Comparison of ENCODE assay signal across 33 cellular contexts in genomic region chr12:113448874-113449273, GRCh38. TPM values are rescaled to one million over a fixed set of nuclear protein-coding genes. Genes with fewer than 3 reads are reported as not detected.
"Had no signal": no experiment of that assay in that cellular context is flagged by ENCODE, and none has a peak within 500 bp of the region (broad histone marks: within the 10 kb centered on the region; RNA-seq: fewer than 3 reads in every experiment).

No MANE protein-coding gene starts in this region.

- H3K79me2 ChIP-seq: parathyroid adenoma had no signal

- H3K9me3 ChIP-seq: left lung, lower lobe of right lung, neutrophil, prostate gland, uterus had no signal

- H3K4me3 ChIP-seq: left lung, lower lobe of right lung, neural progenitor cell, prostate gland, spleen, tibial nerve, uterus had no signal

- H3K27ac Mint-ChIP-seq: naive thymus-derived CD8-positive, alpha-beta T cell; nephron; neural progenitor cell; stimulated activated memory B cell treated with anti-CD40 and anti-IgM and Interleukin-4, amounts not matched to agents 10 μg/mL and 1 μg/mL and 100 μg/mL, for 72 hours; stimulated activated naive CD8-positive, alpha-beta T cell treated with anti-CD3 and anti-CD28 coated beads, Interleukin-15, amount 100 ng/mL, for 72 hours; type B pancreatic cell had no signal

- H3K36me3 Mint-ChIP-seq: neural progenitor cell; stimulated activated memory B cell treated with anti-CD40 and anti-IgM and Interleukin-4, amounts not matched to agents 10 μg/mL and 1 μg/mL and 100 μg/mL, for 72 hours; type B pancreatic cell had no signal

- H3K4me3 Mint-ChIP-seq: naive thymus-derived CD8-positive, alpha-beta T cell; nephron; neural progenitor cell; stimulated activated memory B cell treated with anti-CD40 and anti-IgM and Interleukin-4, amounts not matched to agents 10 μg/mL and 1 μg/mL and 100 μg/mL, for 72 hours; stimulated activated naive CD8-positive, alpha-beta T cell treated with anti-CD3 and anti-CD28 coated beads, Interleukin-15, amount 100 ng/mL, for 72 hours; type B pancreatic cell had no signal

- H3K9ac ChIP-seq: neural progenitor cell, parathyroid adenoma had no signal

- H3K4me1 ChIP-seq: left lung, lower lobe of right lung, neural progenitor cell, parathyroid adenoma, prostate gland, spleen, tibial nerve, uterus had no signal

- H3K27ac ChIP-seq: left lung, lower lobe of right lung, neural progenitor cell, neutrophil, parathyroid adenoma, prostate gland, spleen, tibial nerve, uterus had no signal

- H3K4me2 ChIP-seq: neural progenitor cell had no signal

- FAIRE-seq: keratinocyte, small intestine had no signal

- DNase-seq: hippocampal formation; kidney glomerular epithelial cell; left cardiac atrium; left lung; lower lobe of right lung; mammary epithelial cell; mesenchymal stem cell; naive thymus-derived CD8-positive, alpha-beta T cell; occipital lobe; retina; right cardiac atrium; small intestine; spleen; stimulated activated CD4-positive, alpha-beta T cell treated with anti-CD3 and anti-CD28 coated beads, Interleukin-4, amount 100 ng/mL, for 24 hours; stimulated activated naive CD4-positive, alpha-beta T cell treated with Interleukin-2 at 50 U/mL for 16 hours; stimulated activated naive CD8-positive, alpha-beta T cell treated with anti-CD3 and anti-CD28 coated beads, Interleukin-15, amount 100 ng/mL, for 72 hours; substantia nigra; uterus had no signal

- H3K36me3 ChIP-seq: left lung, lower lobe of right lung, neural progenitor cell, neutrophil, prostate gland, spleen, tibial nerve, uterus had no signal

- H3K4me1 Mint-ChIP-seq: nephron; neural progenitor cell; stimulated activated memory B cell treated with anti-CD40 and anti-IgM and Interleukin-4, amounts not matched to agents 10 μg/mL and 1 μg/mL and 100 μg/mL, for 72 hours; stimulated activated naive CD8-positive, alpha-beta T cell treated with anti-CD3 and anti-CD28 coated beads, Interleukin-15, amount 100 ng/mL, for 72 hours had no signal

- H2AFZ ChIP-seq: neural progenitor cell, parathyroid adenoma had no signal

- H3K9me3 Mint-ChIP-seq: type B pancreatic cell had no signal

- ATAC-seq: left cardiac atrium; left lung; lower lobe of right lung; naive thymus-derived CD8-positive, alpha-beta T cell; right cardiac atrium; sciatic nerve; stimulated activated memory B cell treated with anti-CD40 and anti-IgM and Interleukin-4, amounts not matched to agents 10 μg/mL and 1 μg/mL and 100 μg/mL, for 72 hours; stimulated activated naive CD8-positive, alpha-beta T cell treated with anti-CD3 and anti-CD28 coated beads, Interleukin-15, amount 100 ng/mL, for 72 hours had no signal

- H3K27me3 ChIP-seq: neural progenitor cell had no signal

RNA-seq across cellular contexts. Expression of gene LHX5, which starts 22.8 kb away (rescaled TPM):
- total RNA-seq: left cardiac atrium; left lung; liver; lower lobe of right lung; mucosa of gallbladder; naive thymus-derived CD8-positive, alpha-beta T cell; occipital lobe; osteocyte; prostate gland; right cardiac atrium; sciatic nerve; spleen; tibial nerve; ureter; uterus had no signal
- polyA plus RNA-seq: liver; naive thymus-derived CD8-positive, alpha-beta T cell; right cardiac atrium; small intestine; spleen had no signal

RNA-seq across cellular contexts. Expression of gene SDSL, which starts 26.7 kb away (rescaled TPM):
- total RNA-seq: naive thymus-derived CD8-positive, alpha-beta T cell had no signal
- polyA plus RNA-seq: naive thymus-derived CD8-positive, alpha-beta T cell had no signal

RNA-seq across cellular contexts. Expression of gene SDS, which starts 45.2 kb away (rescaled TPM):
- total RNA-seq: mammary epithelial cell; naive thymus-derived CD8-positive, alpha-beta T cell; osteocyte; temporal lobe; uterus had no signal
- polyA plus RNA-seq: keratinocyte; mammary epithelial cell; naive thymus-derived CD8-positive, alpha-beta T cell had no signal
